1 cellular context compared by ENCODE assay signal in genomic region chr6:89702349-89702748, GRCh38.
TF ChIP-seq lines count a peak whose summit lies in the region.

No MANE protein-coding gene starts in this region.

TF ChIP-seq in WTC11, 78 proteins besides CTCF, POLR2A, EP300 and RAD21 (continued from another document):
- TF ChIP-seq ZNF532 (CRISPR knock-in tag; IDR thresholded peaks at IDR 0.05; ENCODE audit: borderline replicate concordance) (no peak), IRF2 (CRISPR knock-in tag; IDR thresholded peaks at IDR 0.05; ENCODE audit: borderline replicate concordance, low read depth) (no peak), TEAD4 (CRISPR knock-in tag; IDR thresholded peaks at IDR 0.05) (no peak), FOXJ3 (CRISPR knock-in tag; IDR thresholded peaks at IDR 0.05; ENCODE audit: borderline replicate concordance) (no peak)
